Comparison of ENCODE assay signal across 1 cellular context in the genomic region with DNA sequence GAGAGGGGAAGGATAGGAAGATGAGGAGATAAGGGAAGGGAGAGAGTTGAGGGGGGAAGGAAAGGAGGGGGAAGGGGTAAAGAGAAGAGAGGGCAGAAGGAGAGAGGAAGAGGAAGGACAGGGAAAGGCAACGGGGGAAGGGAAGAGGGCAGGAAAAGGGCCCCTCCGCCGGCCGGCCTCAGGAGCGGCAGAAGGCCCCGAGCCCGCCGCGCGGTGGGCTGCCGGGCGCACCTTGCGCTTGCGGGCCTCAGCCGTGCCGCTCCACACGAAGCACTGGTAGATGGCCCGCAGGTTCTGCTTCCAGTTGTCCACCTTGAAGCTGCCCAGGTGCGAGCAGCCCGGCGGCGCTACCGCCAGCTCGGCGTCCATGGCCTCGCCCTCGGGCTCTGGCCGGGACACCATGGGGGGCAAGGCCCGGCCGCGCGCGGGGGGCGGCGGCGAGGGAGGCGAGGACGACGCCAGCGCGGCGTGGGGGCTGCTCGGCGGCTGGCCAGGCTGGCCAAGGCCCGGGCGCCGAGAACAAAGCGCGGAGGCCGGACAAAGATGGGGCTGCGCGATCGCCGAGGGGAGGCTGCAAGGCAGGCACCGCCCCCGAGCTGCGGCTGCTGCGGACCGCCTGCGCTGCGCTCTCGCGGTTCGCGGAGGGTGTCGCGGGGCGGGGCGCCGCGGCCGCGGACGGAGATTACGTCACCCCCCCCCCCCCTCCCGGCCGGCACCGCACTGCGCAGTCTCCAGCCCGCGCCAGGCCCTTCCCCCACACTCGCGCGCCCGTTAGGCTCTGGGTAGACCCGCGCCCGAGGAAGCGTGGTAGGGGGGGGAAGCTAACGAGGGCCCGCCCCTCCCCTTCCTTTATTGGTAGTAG.
TF ChIP-seq lines count a peak whose summit lies in the region.

A gene (minus strand): TSS at position 578 of the 862 bp plus-strand sequence. CDS start 176 bp downstream, at position 402.

TF ChIP-seq in HepG2, 621 proteins besides CTCF, POLR2A, EP300 and RAD21 (continued from another document and continues in another):
- TF ChIP-seq, protein P1, sequence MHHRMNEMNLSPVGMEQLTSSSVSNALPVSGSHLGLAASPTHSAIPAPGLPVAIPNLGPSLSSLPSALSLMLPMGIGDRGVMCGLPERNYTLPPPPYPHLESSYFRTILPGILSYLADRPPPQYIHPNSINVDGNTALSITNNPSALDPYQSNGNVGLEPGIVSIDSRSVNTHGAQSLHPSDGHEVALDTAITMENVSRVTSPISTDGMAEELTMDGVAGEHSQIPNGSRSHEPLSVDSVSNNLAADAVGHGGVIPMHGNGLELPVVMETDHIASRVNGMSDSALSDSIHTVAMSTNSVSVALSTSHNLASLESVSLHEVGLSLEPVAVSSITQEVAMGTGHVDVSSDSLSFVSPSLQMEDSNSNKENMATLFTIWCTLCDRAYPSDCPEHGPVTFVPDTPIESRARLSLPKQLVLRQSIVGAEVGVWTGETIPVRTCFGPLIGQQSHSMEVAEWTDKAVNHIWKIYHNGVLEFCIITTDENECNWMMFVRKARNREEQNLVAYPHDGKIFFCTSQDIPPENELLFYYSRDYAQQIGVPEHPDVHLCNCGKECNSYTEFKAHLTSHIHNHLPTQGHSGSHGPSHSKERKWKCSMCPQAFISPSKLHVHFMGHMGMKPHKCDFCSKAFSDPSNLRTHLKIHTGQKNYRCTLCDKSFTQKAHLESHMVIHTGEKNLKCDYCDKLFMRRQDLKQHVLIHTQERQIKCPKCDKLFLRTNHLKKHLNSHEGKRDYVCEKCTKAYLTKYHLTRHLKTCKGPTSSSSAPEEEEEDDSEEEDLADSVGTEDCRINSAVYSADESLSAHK (CRISPR knock-in tag; IDR thresholded peaks at IDR 0.05; ENCODE audit: borderline replicate concordance) = no peak
- TF ChIP-seq ZNF563 (CRISPR knock-in tag; IDR thresholded peaks at IDR 0.05) (peak; percentile 38; the same call in 1 of the 2 replicates), ZNF777 (CRISPR knock-in tag; IDR thresholded peaks at IDR 0.05) (no peak), TCF12 (IDR thresholded peaks at IDR 0.05) (no peak), TCF12 (CRISPR knock-in tag; IDR thresholded peaks at IDR 0.05) (no peak), FOXM1 (CRISPR knock-in tag; IDR thresholded peaks at IDR 0.05) (no peak), KLF16 (CRISPR knock-in tag; IDR thresholded peaks at IDR 0.05) (no peak; a peak in 1 of 4 replicates), ZNF264 (CRISPR knock-in tag; IDR thresholded peaks at IDR 0.05) (no peak), AGO2 (optimal IDR thresholded peaks at IDR 0.05; ENCODE audit: low read depth, low read length) (peak; percentile 83), BRD4 (CRISPR knock-in tag; IDR thresholded peaks at IDR 0.05) (peak; percentile 47; the same call in 1 of the 2 replicates), ARNT2 (CRISPR knock-in tag; IDR thresholded peaks at IDR 0.05; ENCODE audit: low read depth) (no peak; the same call in 1 of the 2 replicates), KAT8 (CRISPR knock-in tag; IDR thresholded peaks at IDR 0.05) (no peak), ZBTB42 (CRISPR knock-in tag; IDR thresholded peaks at IDR 0.05) (no peak), ZNF34 (CRISPR knock-in tag; IDR thresholded peaks at IDR 0.05; ENCODE audit: borderline replicate concordance) (0 out of 2 replicates have a peak, but pooled peaks have one; percentile 24), ZNF20 (CRISPR knock-in tag; IDR thresholded peaks at IDR 0.05) (no peak), ZNF766 (CRISPR knock-in tag; IDR thresholded peaks at IDR 0.05; ENCODE audit: borderline replicate concordance) (peak; percentile 57; the same call in 1 of the 2 replicates), ZNF720 (CRISPR knock-in tag; IDR thresholded peaks at IDR 0.05) (no peak), ZFY (CRISPR knock-in tag; IDR thresholded peaks at IDR 0.05) (peak; percentile 83), ZNF124 (CRISPR knock-in tag; IDR thresholded peaks at IDR 0.05) (no peak), JUN (CRISPR knock-in tag; IDR thresholded peaks at IDR 0.05) (no peak), ZNF672 (CRISPR knock-in tag; IDR thresholded peaks at IDR 0.05) (no peak), HOXA7 (CRISPR knock-in tag; IDR thresholded peaks at IDR 0.05) (no peak), ZNF572 (CRISPR knock-in tag; IDR thresholded peaks at IDR 0.05) (no peak), WIZ (CRISPR knock-in tag; IDR thresholded peaks at IDR 0.05) (no peak), ZFP82 (CRISPR knock-in tag; IDR thresholded peaks at IDR 0.05; ENCODE audit: borderline replicate concordance) (peak; percentile 81; the same call in 1 of the 2 replicates), ZNF746 (CRISPR knock-in tag; IDR thresholded peaks at IDR 0.05) (peak; percentile 56; the same call in 1 of the 2 replicates), ZNF567 (CRISPR knock-in tag; IDR thresholded peaks at IDR 0.05; ENCODE audit: borderline replicate concordance) (no peak), KDM5A (IDR thresholded peaks at IDR 0.05; ENCODE audit: borderline replicate concordance, low read length) (no peak)
- TF ChIP-seq, protein P2, sequence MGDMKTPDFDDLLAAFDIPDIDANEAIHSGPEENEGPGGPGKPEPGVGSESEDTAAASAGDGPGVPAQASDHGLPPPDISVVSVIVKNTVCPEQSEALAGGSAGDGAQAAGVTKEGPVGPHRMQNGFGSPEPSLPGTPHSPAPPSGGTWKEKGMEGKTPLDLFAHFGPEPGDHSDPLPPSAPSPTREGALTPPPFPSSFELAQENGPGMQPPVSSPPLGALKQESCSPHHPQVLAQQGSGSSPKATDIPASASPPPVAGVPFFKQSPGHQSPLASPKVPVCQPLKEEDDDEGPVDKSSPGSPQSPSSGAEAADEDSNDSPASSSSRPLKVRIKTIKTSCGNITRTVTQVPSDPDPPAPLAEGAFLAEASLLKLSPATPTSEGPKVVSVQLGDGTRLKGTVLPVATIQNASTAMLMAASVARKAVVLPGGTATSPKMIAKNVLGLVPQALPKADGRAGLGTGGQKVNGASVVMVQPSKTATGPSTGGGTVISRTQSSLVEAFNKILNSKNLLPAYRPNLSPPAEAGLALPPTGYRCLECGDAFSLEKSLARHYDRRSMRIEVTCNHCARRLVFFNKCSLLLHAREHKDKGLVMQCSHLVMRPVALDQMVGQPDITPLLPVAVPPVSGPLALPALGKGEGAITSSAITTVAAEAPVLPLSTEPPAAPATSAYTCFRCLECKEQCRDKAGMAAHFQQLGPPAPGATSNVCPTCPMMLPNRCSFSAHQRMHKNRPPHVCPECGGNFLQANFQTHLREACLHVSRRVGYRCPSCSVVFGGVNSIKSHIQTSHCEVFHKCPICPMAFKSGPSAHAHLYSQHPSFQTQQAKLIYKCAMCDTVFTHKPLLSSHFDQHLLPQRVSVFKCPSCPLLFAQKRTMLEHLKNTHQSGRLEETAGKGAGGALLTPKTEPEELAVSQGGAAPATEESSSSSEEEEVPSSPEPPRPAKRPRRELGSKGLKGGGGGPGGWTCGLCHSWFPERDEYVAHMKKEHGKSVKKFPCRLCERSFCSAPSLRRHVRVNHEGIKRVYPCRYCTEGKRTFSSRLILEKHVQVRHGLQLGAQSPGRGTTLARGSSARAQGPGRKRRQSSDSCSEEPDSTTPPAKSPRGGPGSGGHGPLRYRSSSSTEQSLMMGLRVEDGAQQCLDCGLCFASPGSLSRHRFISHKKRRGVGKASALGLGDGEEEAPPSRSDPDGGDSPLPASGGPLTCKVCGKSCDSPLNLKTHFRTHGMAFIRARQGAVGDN (CRISPR knock-in tag; IDR thresholded peaks at IDR 0.05) = peak; percentile 32; the same call in 1 of the 2 replicates
- TF ChIP-seq, protein P3, sequence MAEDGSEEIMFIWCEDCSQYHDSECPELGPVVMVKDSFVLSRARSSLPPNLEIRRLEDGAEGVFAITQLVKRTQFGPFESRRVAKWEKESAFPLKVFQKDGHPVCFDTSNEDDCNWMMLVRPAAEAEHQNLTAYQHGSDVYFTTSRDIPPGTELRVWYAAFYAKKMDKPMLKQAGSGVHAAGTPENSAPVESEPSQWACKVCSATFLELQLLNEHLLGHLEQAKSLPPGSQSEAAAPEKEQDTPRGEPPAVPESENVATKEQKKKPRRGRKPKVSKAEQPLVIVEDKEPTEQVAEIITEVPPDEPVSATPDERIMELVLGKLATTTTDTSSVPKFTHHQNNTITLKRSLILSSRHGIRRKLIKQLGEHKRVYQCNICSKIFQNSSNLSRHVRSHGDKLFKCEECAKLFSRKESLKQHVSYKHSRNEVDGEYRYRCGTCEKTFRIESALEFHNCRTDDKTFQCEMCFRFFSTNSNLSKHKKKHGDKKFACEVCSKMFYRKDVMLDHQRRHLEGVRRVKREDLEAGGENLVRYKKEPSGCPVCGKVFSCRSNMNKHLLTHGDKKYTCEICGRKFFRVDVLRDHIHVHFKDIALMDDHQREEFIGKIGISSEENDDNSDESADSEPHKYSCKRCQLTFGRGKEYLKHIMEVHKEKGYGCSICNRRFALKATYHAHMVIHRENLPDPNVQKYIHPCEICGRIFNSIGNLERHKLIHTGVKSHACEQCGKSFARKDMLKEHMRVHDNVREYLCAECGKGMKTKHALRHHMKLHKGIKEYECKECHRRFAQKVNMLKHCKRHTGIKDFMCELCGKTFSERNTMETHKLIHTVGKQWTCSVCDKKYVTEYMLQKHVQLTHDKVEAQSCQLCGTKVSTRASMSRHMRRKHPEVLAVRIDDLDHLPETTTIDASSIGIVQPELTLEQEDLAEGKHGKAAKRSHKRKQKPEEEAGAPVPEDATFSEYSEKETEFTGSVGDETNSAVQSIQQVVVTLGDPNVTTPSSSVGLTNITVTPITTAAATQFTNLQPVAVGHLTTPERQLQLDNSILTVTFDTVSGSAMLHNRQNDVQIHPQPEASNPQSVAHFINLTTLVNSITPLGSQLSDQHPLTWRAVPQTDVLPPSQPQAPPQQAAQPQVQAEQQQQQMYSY (CRISPR knock-in tag; IDR thresholded peaks at IDR 0.05) = no peak
- TF ChIP-seq, protein P4, sequence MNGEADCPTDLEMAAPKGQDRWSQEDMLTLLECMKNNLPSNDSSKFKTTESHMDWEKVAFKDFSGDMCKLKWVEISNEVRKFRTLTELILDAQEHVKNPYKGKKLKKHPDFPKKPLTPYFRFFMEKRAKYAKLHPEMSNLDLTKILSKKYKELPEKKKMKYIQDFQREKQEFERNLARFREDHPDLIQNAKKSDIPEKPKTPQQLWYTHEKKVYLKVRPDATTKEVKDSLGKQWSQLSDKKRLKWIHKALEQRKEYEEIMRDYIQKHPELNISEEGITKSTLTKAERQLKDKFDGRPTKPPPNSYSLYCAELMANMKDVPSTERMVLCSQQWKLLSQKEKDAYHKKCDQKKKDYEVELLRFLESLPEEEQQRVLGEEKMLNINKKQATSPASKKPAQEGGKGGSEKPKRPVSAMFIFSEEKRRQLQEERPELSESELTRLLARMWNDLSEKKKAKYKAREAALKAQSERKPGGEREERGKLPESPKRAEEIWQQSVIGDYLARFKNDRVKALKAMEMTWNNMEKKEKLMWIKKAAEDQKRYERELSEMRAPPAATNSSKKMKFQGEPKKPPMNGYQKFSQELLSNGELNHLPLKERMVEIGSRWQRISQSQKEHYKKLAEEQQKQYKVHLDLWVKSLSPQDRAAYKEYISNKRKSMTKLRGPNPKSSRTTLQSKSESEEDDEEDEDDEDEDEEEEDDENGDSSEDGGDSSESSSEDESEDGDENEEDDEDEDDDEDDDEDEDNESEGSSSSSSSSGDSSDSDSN (CRISPR knock-in tag; IDR thresholded peaks at IDR 0.05) = 0 out of 2 replicates have a peak, but pooled peaks have one; percentile 30
- TF ChIP-seq, protein P5, sequence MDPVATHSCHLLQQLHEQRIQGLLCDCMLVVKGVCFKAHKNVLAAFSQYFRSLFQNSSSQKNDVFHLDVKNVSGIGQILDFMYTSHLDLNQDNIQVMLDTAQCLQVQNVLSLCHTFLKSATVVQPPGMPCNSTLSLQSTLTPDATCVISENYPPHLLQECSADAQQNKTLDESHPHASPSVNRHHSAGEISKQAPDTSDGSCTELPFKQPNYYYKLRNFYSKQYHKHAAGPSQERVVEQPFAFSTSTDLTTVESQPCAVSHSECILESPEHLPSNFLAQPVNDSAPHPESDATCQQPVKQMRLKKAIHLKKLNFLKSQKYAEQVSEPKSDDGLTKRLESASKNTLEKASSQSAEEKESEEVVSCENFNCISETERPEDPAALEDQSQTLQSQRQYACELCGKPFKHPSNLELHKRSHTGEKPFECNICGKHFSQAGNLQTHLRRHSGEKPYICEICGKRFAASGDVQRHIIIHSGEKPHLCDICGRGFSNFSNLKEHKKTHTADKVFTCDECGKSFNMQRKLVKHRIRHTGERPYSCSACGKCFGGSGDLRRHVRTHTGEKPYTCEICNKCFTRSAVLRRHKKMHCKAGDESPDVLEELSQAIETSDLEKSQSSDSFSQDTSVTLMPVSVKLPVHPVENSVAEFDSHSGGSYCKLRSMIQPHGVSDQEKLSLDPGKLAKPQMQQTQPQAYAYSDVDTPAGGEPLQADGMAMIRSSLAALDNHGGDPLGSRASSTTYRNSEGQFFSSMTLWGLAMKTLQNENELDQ (CRISPR knock-in tag; IDR thresholded peaks at IDR 0.05; ENCODE audit: borderline replicate concordance) = no peak
- TF ChIP-seq, protein P6, sequence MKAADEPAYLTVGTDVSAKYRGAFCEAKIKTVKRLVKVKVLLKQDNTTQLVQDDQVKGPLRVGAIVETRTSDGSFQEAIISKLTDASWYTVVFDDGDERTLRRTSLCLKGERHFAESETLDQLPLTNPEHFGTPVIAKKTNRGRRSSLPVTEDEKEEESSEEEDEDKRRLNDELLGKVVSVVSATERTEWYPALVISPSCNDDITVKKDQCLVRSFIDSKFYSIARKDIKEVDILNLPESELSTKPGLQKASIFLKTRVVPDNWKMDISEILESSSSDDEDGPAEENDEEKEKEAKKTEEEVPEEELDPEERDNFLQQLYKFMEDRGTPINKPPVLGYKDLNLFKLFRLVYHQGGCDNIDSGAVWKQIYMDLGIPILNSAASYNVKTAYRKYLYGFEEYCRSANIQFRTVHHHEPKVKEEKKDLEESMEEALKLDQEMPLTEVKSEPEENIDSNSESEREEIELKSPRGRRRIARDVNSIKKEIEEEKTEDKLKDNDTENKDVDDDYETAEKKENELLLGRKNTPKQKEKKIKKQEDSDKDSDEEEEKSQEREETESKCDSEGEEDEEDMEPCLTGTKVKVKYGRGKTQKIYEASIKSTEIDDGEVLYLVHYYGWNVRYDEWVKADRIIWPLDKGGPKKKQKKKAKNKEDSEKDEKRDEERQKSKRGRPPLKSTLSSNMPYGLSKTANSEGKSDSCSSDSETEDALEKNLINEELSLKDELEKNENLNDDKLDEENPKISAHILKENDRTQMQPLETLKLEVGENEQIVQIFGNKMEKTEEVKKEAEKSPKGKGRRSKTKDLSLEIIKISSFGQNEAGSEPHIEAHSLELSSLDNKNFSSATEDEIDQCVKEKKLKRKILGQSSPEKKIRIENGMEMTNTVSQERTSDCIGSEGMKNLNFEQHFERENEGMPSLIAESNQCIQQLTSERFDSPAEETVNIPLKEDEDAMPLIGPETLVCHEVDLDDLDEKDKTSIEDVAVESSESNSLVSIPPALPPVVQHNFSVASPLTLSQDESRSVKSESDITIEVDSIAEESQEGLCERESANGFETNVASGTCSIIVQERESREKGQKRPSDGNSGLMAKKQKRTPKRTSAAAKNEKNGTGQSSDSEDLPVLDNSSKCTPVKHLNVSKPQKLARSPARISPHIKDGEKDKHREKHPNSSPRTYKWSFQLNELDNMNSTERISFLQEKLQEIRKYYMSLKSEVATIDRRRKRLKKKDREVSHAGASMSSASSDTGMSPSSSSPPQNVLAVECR (CRISPR knock-in tag; IDR thresholded peaks at IDR 0.05; ENCODE audit: borderline replicate concordance) = peak; percentile 57; the same call in 1 of the 2 replicates
- TF ChIP-seq, protein P7, sequence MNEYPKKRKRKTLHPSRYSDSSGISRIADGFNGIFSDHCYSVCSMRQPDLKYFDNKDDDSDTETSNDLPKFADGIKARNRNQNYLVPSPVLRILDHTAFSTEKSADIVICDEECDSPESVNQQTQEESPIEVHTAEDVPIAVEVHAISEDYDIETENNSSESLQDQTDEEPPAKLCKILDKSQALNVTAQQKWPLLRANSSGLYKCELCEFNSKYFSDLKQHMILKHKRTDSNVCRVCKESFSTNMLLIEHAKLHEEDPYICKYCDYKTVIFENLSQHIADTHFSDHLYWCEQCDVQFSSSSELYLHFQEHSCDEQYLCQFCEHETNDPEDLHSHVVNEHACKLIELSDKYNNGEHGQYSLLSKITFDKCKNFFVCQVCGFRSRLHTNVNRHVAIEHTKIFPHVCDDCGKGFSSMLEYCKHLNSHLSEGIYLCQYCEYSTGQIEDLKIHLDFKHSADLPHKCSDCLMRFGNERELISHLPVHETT (CRISPR knock-in tag; conservative IDR thresholded peaks at IDR 0.05) = no peak; the same call in 1 of the 2 replicates
